8 cellular contexts compared by ENCODE assay signal in genomic region chr11:69674886-69675714, GRCh38. TPM values are rescaled to one million over a fixed set of nuclear protein-coding genes. Genes with fewer than 3 reads are reported as not detected.
DNase-seq lines count a peak whose midpoint lies in the region; ATAC-seq and TF ChIP-seq lines count a peak whose summit lies in the region.

LTO1 (minus strand) TSS chr11:69675353; CDS start chr11:69675239, 114 bp downstream.

- H3K9me3 ChIP-seq in AG04450 (ENCODE audit: control insufficient read depth, insufficient read depth, low read length) (no peaks in the 10 kb centered on the region), spleen (no peaks in the 10 kb centered on the region)

- H3K4me3 ChIP-seq in AG04450 (ENCODE audit: low read depth, low read length) (peak within 1 kb of the TSS; percentile 99), spleen (peak within 1 kb of the TSS; percentile 82 to 100 (median 94))

- H3K36me3 ChIP-seq in spleen, result peaks cover 0 to 32% (median 30%) of the 10 kb centered on the region in 6 donors

- intact Hi-C loops in spleen (cut with DNase I; ENCODE audit: low total_unique reads), result no loop called here

- WGBS in spleen, 5 donors, result 3 to 6% (median 3%) methylated on average over 38 to 72 of the region's 72 CpGs

- no peak for TF ChIP-seq CTCF in AG04450 (IDR thresholded peaks at IDR 0.05; ENCODE audit: low read depth, low read length)
- TF ChIP-seq CTCF in spleen (IDR thresholded peaks at IDR 0.05 in 8 of 11, conservative IDR thresholded peaks at IDR 0.05 in 3 of 11), result peak in 3 of 11 experiments; percentile 7 to 21 (median 10)

- DNase-seq in AG04450 (ENCODE audit: low read depth, low spot score) (peak; percentile 88), NCI-H446 (lab: John Stamatoyannopoulos, UW) (peak; percentile 86 to 96), inferior parietal cortex (ENCODE audit: extremely low spot score) (peak; percentile 94), spleen (peak; percentile 99)
- DNase-seq in activated CD4-positive, CD25-positive, alpha-beta regulatory T cell treated with anti-CD3 and anti-CD28 coated beads, Interleukin-2, amount 50 U/mL, for 16 hours (ENCODE audit: low read depth, low spot score), result peak; percentile 91
- peak; percentile 92 for DNase-seq in central memory CD4-positive, alpha-beta T cell

- peak within 1 kb of the TSS; percentile 94 for H3K27ac ChIP-seq in AG04450 (ENCODE audit: low read depth, low read length)
- peak within 1 kb of the TSS; percentile 67 to 93 (median 88) for H3K27ac ChIP-seq in spleen

- no peaks in the 10 kb centered on the region for H3K27me3 ChIP-seq in AG04450 (ENCODE audit: control insufficient read depth, insufficient read depth, low read length)
- H3K27me3 ChIP-seq in spleen (replicated peaks in 1 of 7), result peaks cover 0 to 4% (median 0%) of the 10 kb centered on the region in 7 donors

- H3K4me1 ChIP-seq in spleen, result peaks cover 13 to 43% (median 36%) of the 10 kb centered on the region in 6 donors

- CTCF ChIA-PET in AG04450 (lab: Charles Lee), result interaction anchor here (1.0 to 1.8 kb wide), 5 partner anchors 32 to 573 kb away, joined by 3 to 9 read pairs (median 4); no protein-coding TSS in a partner anchor

- POLR2A ChIA-PET in AG04450 (lab: Yijun Ruan, JAX), result interaction anchor here (0.8 to 1.9 kb wide), 7 partner anchors 9 to 664 kb away, joined by 3 to 12 read pairs (median 3); partner anchors contain the start of gene MRGPRF

- peak in 1 of 3 donors; percentile 35 for TF ChIP-seq POLR2A in spleen (IDR thresholded peaks at IDR 0.05)

- ATAC-seq in GM18909 (IDR thresholded peaks at IDR 0.05; ENCODE audit: poor library complexity, unreplicated experiment) (peak; percentile 85), HG03175 (IDR thresholded peaks at IDR 0.05; ENCODE audit: unreplicated experiment) (peak; percentile 84)

RNA-seq across cellular contexts. Expression of gene LTO1, which starts in this region (rescaled TPM):
- 15.7 and 18.3 TPM in 2 replicates for polyA plus RNA-seq in AG04450 (2011; rRNA removed)
- 8.3 and 10.1 TPM in 2 replicates for polyA minus RNA-seq in AG04450 (2011; rRNA and poly(A)+ RNA removed)
- total RNA-seq in spleen, result 10 to 100 TPM; 21.0 to 41.4 (median 31.3) TPM
- 10 to 100 TPM; 17.5 to 32.3 (median 30.8) TPM for polyA plus RNA-seq in spleen

Comparison
In these comparisons a context has a peak if more than half of its experiments do, and no peak if none do; other contexts are left out.
1. Peak in every context shown above with its lines: DNase-seq, ATAC-seq, H3K4me3 ChIP-seq and H3K27ac ChIP-seq.